Comparison of ENCODE assay signal across 1 cellular context in genomic region chr17:50636804-50637195, GRCh38.
TF ChIP-seq lines count a peak whose summit lies in the region.

No MANE protein-coding gene starts in this region.

TF ChIP-seq in IMR-90, 13 proteins besides CTCF, POLR2A, EP300 and RAD21:
- TF ChIP-seq FOS (IDR thresholded peaks at IDR 0.05; ENCODE audit: low read depth, low read length) (no peak), MXI1 (IDR thresholded peaks at IDR 0.05; ENCODE audit: borderline replicate concordance, low read depth, low read length) (no peak), RCOR1 (IDR thresholded peaks at IDR 0.05; ENCODE audit: insufficient replicate concordance, low read length) (no peak), RFX5 (IDR thresholded peaks at IDR 0.05; ENCODE audit: low read depth, low read length) (no peak), MAFK (IDR thresholded peaks at IDR 0.05; ENCODE audit: low read depth, low read length) (no peak), NFE2L2 (IDR thresholded peaks at IDR 0.05; ENCODE audit: low read depth, low read length) (no peak), MAZ (IDR thresholded peaks at IDR 0.05; ENCODE audit: borderline replicate concordance, low read depth, low read length) (no peak), BHLHE40 (IDR thresholded peaks at IDR 0.05; ENCODE audit: low read depth, low read length) (no peak), SMC3 (IDR thresholded peaks at IDR 0.05; ENCODE audit: low read depth, low read length) (no peak), CEBPB (IDR thresholded peaks at IDR 0.05; ENCODE audit: low read depth, low read length) (no peak)
- TF ChIP-seq, protein P1, sequence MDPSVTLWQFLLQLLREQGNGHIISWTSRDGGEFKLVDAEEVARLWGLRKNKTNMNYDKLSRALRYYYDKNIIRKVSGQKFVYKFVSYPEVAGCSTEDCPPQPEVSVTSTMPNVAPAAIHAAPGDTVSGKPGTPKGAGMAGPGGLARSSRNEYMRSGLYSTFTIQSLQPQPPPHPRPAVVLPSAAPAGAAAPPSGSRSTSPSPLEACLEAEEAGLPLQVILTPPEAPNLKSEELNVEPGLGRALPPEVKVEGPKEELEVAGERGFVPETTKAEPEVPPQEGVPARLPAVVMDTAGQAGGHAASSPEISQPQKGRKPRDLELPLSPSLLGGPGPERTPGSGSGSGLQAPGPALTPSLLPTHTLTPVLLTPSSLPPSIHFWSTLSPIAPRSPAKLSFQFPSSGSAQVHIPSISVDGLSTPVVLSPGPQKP (IDR thresholded peaks at IDR 0.05; ENCODE audit: borderline replicate concordance, low read depth, low read length): no peak
